25 cellular contexts compared by ENCODE assay signal in genomic region chr11:133425992-133426391, GRCh38.
"Had no signal": no experiment of that assay in that cellular context is flagged by ENCODE, and none has a peak within 500 bp of the region (broad histone marks: within the 10 kb centered on the region; RNA-seq: fewer than 3 reads in every experiment).

No MANE protein-coding gene starts in this region.

- H3K9me3 Mint-ChIP-seq: dendritic cell treated with granulocyte-macrophage colony-stimulating factor and Interleukin-4, amounts not matched to agents 40 ng/mL and 50 ng/mL, for 4 days; endodermal cell had no signal

- H3K27me3 ChIP-seq: colonic mucosa, esophagus muscularis mucosa, esophagus squamous epithelium, foreskin keratinocyte, gastrocnemius medialis, gastroesophageal sphincter, heart right ventricle had no signal

- H3K9me3 ChIP-seq: colonic mucosa, esophagus muscularis mucosa, esophagus squamous epithelium, gastrocnemius medialis, gastroesophageal sphincter, heart left ventricle, heart right ventricle had no signal

- DNase-seq: colonic mucosa; cortex of kidney; dermis blood vessel endothelial cell; dorsolateral prefrontal cortex; effector CD4-positive, alpha-beta T cell; effector CD8-positive, alpha-beta T cell; effector memory CD4-positive, alpha-beta T cell; effector memory CD8-positive, alpha-beta T cell; endodermal cell; erythroblast; esophagus squamous epithelium; foreskin fibroblast; foreskin keratinocyte; foreskin melanocyte; gastrocnemius medialis; glutamatergic neuron; head of caudate nucleus; heart left ventricle; heart right ventricle had no signal

- H3K36me3 ChIP-seq: colonic mucosa, esophagus muscularis mucosa, esophagus squamous epithelium, gastrocnemius medialis, gastroesophageal sphincter, heart left ventricle, heart right ventricle had no signal

- H3K27me3 Mint-ChIP-seq: dendritic cell treated with granulocyte-macrophage colony-stimulating factor and Interleukin-4, amounts not matched to agents 40 ng/mL and 50 ng/mL, for 4 days; effector memory CD8-positive, alpha-beta T cell had no signal

- H3K4me3 Mint-ChIP-seq: dendritic cell treated with granulocyte-macrophage colony-stimulating factor and Interleukin-4, amounts not matched to agents 40 ng/mL and 50 ng/mL, for 4 days; effector memory CD8-positive, alpha-beta T cell; endodermal cell had no signal

- H3K4me1 ChIP-seq: colonic mucosa, esophagus muscularis mucosa, esophagus squamous epithelium, foreskin keratinocyte, gastrocnemius medialis, gastroesophageal sphincter had no signal

- H3K4me3 ChIP-seq: colonic mucosa, coronary artery, dorsolateral prefrontal cortex, esophagus muscularis mucosa, esophagus squamous epithelium, gastrocnemius medialis, gastroesophageal sphincter, heart left ventricle, heart right ventricle had no signal

- H3K27ac ChIP-seq: colonic mucosa, coronary artery, dorsolateral prefrontal cortex, epithelial cell of prostate, esophagus muscularis mucosa, esophagus squamous epithelium, foreskin keratinocyte, gastrocnemius medialis, gastroesophageal sphincter, heart left ventricle, heart right ventricle had no signal

- ATAC-seq: effector memory CD8-positive, alpha-beta T cell; esophagus mucosa; foreskin keratinocyte; gastrocnemius medialis; gastroesophageal sphincter had no signal

- H3K27ac Mint-ChIP-seq: dendritic cell treated with granulocyte-macrophage colony-stimulating factor and Interleukin-4, amounts not matched to agents 40 ng/mL and 50 ng/mL, for 4 days; effector memory CD8-positive, alpha-beta T cell; endodermal cell had no signal
